Comparison of ENCODE assay signal across 8 cellular contexts in the genomic region with DNA sequence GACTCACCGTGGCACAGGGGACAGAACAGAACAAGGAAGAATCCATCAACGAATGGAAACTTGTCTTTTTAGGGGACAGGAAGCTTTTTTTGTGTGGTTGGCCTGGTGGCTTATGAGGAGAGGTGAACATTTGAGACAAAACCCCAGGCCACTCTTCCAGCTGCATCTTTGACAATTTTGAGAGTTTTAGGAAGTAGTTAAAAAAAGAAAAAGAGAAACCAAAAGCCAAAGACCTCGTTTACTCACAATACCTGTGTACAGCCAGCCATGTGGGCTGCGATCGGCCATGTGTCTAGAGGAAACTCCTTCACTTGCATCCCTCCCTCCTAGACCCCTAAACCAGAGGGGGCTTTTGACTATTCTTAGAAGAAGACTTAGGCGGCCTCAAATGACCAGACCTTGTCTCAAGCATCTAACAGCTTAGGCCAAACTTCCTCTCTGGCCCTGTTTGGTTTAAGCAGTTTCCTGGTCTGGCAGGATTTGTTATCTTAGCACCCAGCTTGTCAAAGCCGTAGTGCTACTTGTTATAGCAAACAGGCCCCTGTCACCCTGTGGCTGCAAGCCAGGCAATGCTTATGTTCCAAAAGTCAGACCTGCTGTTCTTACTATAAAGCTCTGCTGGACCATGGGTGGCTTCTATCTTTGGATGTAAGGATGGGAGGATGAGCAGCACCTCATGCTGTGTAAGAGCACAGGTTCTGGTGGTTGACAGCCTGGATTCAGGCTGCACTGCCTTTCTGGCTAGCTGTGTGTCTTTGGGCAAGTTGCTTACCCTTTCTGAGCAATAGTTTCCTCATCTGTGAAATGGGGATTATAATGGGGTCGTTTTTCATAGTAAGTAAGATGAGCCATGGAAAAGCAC. TPM values are rescaled to one million over a fixed set of nuclear protein-coding genes. Genes with fewer than 3 reads are reported as not detected.
DNase-seq lines count a peak whose midpoint lies in the region; ATAC-seq and TF ChIP-seq lines count a peak whose summit lies in the region.

No MANE protein-coding gene starts in this region.

- H3K36me3 ChIP-seq in esophagus squamous epithelium (no peaks in the 10 kb centered on the region), breast epithelium (no peaks in the 10 kb centered on the region)

- peak; percentile 88 for DNase-seq in activated CD4-positive, alpha-beta T cell treated with anti-CD3 and anti-CD28 coated beads for 48 hours
- DNase-seq in esophagus squamous epithelium (lab: John Stamatoyannopoulos, UW): no peak
- DNase-seq in stimulated activated CD4-positive, alpha-beta T cell treated with anti-CD3 and anti-CD28 coated beads, Interleukin-2, amount 100 ng/mL, for 4 hours (ENCODE audit: low read depth): peak; percentile 78
- DNase-seq in NCI-H446 (lab: John Stamatoyannopoulos, UW): no peak
- DNase-seq in breast epithelium (ENCODE audit: low spot score in 2 of 2): no peak
- no peak for DNase-seq in NCI-H1105 (lab: John Stamatoyannopoulos, UW)

- H3K27me3 ChIP-seq in esophagus squamous epithelium (no peaks in the 10 kb centered on the region), breast epithelium (no peaks in the 10 kb centered on the region)

- H3K9me3 ChIP-seq in esophagus squamous epithelium (no peaks in the 10 kb centered on the region), breast epithelium (no peaks in the 10 kb centered on the region)

- intact Hi-C loops in esophagus squamous epithelium (cut with DNase I): no loop called here
- intact Hi-C loops in breast epithelium (cut with DNase I; ENCODE audit: low total_unique reads): no loop called here

- peak; percentile 40 for ATAC-seq in GM19455 (IDR thresholded peaks at IDR 0.05; ENCODE audit: unreplicated experiment)
- peak; percentile 26 for ATAC-seq in HG03565 (IDR thresholded peaks at IDR 0.05; ENCODE audit: unreplicated experiment)

- no peak overlapping the region for H3K4me3 ChIP-seq in esophagus squamous epithelium
- H3K4me3 ChIP-seq in breast epithelium: no peak overlapping the region

- H3K4me1 ChIP-seq in esophagus squamous epithelium (peaks cover 40 to 92% (median 74%) of the 10 kb centered on the region in 3 donors), breast epithelium (no peaks in the 10 kb centered on the region)

- H3K27ac ChIP-seq in esophagus squamous epithelium: peak overlapping the region; percentile 55 to 72 (median 64)
- H3K27ac ChIP-seq in breast epithelium: peak overlapping the region in 1 of 2 donors; percentile 11

- TF ChIP-seq POLR2A in esophagus squamous epithelium (IDR thresholded peaks at IDR 0.05): no peak
- TF ChIP-seq POLR2A in breast epithelium (IDR thresholded peaks at IDR 0.05): no peak

- TF ChIP-seq CTCF in esophagus squamous epithelium (IDR thresholded peaks at IDR 0.05) (no peak), breast epithelium (IDR thresholded peaks at IDR 0.05) (no peak)

- 35 to 50% methylated on average over 8 of the region's 8 CpGs for WGBS in esophagus squamous epithelium, 2 donors

RNA-seq across cellular contexts. Expression of gene KSR1, which starts 17.7 kb away (rescaled TPM):
- total RNA-seq in esophagus squamous epithelium: 10 to 100 TPM; 22.3 to 32.4 (median 31.0) TPM
- 10 to 100 TPM; 14.1 to 36.4 (median 24.0) TPM for total RNA-seq in breast epithelium

Comparison
In these comparisons a context has a peak if more than half of its experiments do, and no peak if none do; other contexts are left out.
1. DNase-seq: peak in activated CD4-positive, alpha-beta T cell treated with anti-CD3 and anti-CD28 coated beads for 48 hours (single experiment) and stimulated activated CD4-positive, alpha-beta T cell treated with anti-CD3 and anti-CD28 coated beads, Interleukin-2, amount 100 ng/mL, for 4 hours (single experiment); none in esophagus squamous epithelium (single experiment), NCI-H446 (0 of 2), breast epithelium (0 of 2) and NCI-H1105 (single experiment).